Comparison of ENCODE assay signal across 8 cellular contexts in the genomic region with DNA sequence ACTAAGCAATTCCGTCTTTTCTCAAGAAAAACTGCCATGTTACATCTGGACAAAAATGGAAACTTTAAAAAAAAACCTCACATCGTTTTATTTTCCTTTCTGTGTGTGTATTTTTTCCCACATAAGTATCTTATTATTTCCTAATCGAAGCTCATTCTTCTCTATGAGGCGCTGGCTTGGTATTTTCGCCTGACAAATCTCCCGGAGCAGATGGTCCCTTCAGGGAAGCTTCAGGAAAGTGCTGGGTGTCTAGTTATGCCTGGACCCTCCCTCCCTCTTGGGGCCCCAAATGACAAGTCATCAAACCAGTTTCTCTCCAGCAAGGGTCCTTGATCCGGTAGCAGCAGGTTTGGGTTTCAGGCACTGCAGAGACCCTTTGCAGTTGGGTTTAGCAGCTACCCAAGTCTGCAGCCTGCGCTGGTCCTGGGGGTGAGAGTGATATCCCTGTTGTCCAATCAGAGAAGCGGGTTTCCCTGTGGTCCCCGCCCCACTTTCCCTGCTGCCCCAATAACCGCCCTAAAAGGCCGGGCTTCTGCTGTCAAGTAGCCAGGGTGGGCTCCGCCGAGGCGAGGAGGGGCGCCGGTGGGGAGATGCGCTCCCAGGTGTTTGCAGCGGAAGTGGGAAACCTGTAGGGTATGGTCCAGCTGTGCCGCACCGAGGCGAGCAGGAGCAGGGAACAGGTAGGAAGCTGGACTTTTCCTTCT. TPM values are rescaled to one million over a fixed set of nuclear protein-coding genes. Genes with fewer than 3 reads are reported as not detected.
DNase-seq lines count a peak whose midpoint lies in the region; ATAC-seq and TF ChIP-seq lines count a peak whose summit lies in the region.

A gene (plus strand): TSS at position 527 of the 704 bp plus-strand sequence.

- no peak for TF ChIP-seq CTCF in thyroid gland (IDR thresholded peaks at IDR 0.05)

- no peak for TF ChIP-seq POLR2A in thyroid gland (IDR thresholded peaks at IDR 0.05)

- H3K4me1 ChIP-seq in HUES48 (ENCODE audit: control insufficient read depth, insufficient read depth, low read length) (0 out of 2 replicates have a peak, but pooled peaks cover 6% of the 10 kb centered on the region), thyroid gland (peaks cover 13 to 14% of the 10 kb centered on the region in 2 donors)

- H3K36me3 Mint-ChIP-seq in activated T-helper 1 cell treated with anti-CD3 and anti-CD28 coated beads, Interleukin-12 subunit alpha, Interleukin-12 subunit beta, Interleukin-2, Interleukin-4 antibody, amounts not matched to agents 30 ng/mL and 10 ng/mL and 1 ng/mL, durations not matched to agents 14 hours and 24 hours and 36 hours (ENCODE audit: low read depth), result no peaks in the 10 kb centered on the region

- intact Hi-C loops in left ventricle myocardium superior (cut with micrococcal nuclease) (no loop called here), posterior vena cava (cut with DNase I) (no loop called here), thyroid gland (cut with DNase I) (no loop called here)
- intact Hi-C loops in activated T-helper 1 cell treated with anti-CD3 and anti-CD28 coated beads, Interleukin-12 subunit alpha, Interleukin-12 subunit beta, Interleukin-2, Interleukin-4 antibody, amounts not matched to agents 30 ng/mL and 10 ng/mL and 1 ng/mL, durations not matched to agents 14 hours and 24 hours and 36 hours (cut with micrococcal nuclease), result no loop called here

- H3K27ac Mint-ChIP-seq in activated T-helper 1 cell treated with anti-CD3 and anti-CD28 coated beads, Interleukin-12 subunit alpha, Interleukin-12 subunit beta, Interleukin-2, Interleukin-4 antibody, amounts not matched to agents 30 ng/mL and 10 ng/mL and 1 ng/mL, durations not matched to agents 14 hours and 24 hours and 36 hours, result no peak within 1 kb of the TSS

- H3K27me3 ChIP-seq in HUES48 (ENCODE audit: control insufficient read depth, insufficient read depth, low read length) (peaks cover 14% of the 10 kb centered on the region; the same call in 1 of the 2 replicates), thyroid gland (peaks cover 13% of the 10 kb centered on the region)

- H3K4me3 ChIP-seq in HUES48 (ENCODE audit: low read depth, low read length) (peak within 1 kb of the TSS; percentile 75), thyroid gland (replicated peaks in 1 of 3) (peak within 1 kb of the TSS in 1 of 3 donors; percentile 25)

- peak in 55 of 56 donors; percentile 14 to 90 (median 73) for DNase-seq in amygdala (lab: John Stamatoyannopoulos, UW)
- DNase-seq in left ventricle myocardium superior, result peak; percentile 24
- peak; percentile 85 for DNase-seq in posterior vena cava (ENCODE audit: low spot score)
- no peak for DNase-seq in activated CD4-positive, alpha-beta T cell treated with anti-CD3 and anti-CD28 coated beads for 1 hour
- no peak for DNase-seq in thyroid gland
- no peak for DNase-seq in activated T-helper 1 cell treated with anti-CD3 and anti-CD28 coated beads, Interleukin-12 subunit alpha, Interleukin-12 subunit beta, Interleukin-2, Interleukin-4 antibody, amounts not matched to agents 30 ng/mL and 10 ng/mL and 1 ng/mL, durations not matched to agents 14 hours and 24 hours and 36 hours (ENCODE audit: low spot score)

- no peaks in the 10 kb centered on the region for H3K4me1 Mint-ChIP-seq in activated T-helper 1 cell treated with anti-CD3 and anti-CD28 coated beads, Interleukin-12 subunit alpha, Interleukin-12 subunit beta, Interleukin-2, Interleukin-4 antibody, amounts not matched to agents 30 ng/mL and 10 ng/mL and 1 ng/mL, durations not matched to agents 14 hours and 24 hours and 36 hours (ENCODE audit: low read depth)

- no peaks in the 10 kb centered on the region for H3K9me3 Mint-ChIP-seq in activated T-helper 1 cell treated with anti-CD3 and anti-CD28 coated beads, Interleukin-12 subunit alpha, Interleukin-12 subunit beta, Interleukin-2, Interleukin-4 antibody, amounts not matched to agents 30 ng/mL and 10 ng/mL and 1 ng/mL, durations not matched to agents 14 hours and 24 hours and 36 hours

- H3K9me3 ChIP-seq in HUES48 (ENCODE audit: control insufficient read depth, insufficient read depth, low read length) (no peaks in the 10 kb centered on the region), thyroid gland (no peaks in the 10 kb centered on the region)

- H3K9ac ChIP-seq in HUES48 (ENCODE audit: low read depth, low read length), result no peak within 1 kb of the TSS; the same call in 1 of the 2 replicates

- WGBS in thyroid gland, 2 donors, result 9 to 10% methylated on average over 19 to 22 of the region's 22 CpGs

- H3K27ac ChIP-seq in HUES48 (ENCODE audit: low read depth, low read length) (no peak within 1 kb of the TSS), thyroid gland (no peak within 1 kb of the TSS)

- peaks cover 35% of the 10 kb centered on the region for H3K27me3 Mint-ChIP-seq in activated T-helper 1 cell treated with anti-CD3 and anti-CD28 coated beads, Interleukin-12 subunit alpha, Interleukin-12 subunit beta, Interleukin-2, Interleukin-4 antibody, amounts not matched to agents 30 ng/mL and 10 ng/mL and 1 ng/mL, durations not matched to agents 14 hours and 24 hours and 36 hours (ENCODE audit: insufficient read depth)

- H3K36me3 ChIP-seq in HUES48 (ENCODE audit: control insufficient read depth, insufficient read depth, low read length), result no peaks in the 10 kb centered on the region
- H3K36me3 ChIP-seq in thyroid gland, result no peaks in the 10 kb centered on the region

- ATAC-seq in GM18909 (IDR thresholded peaks at IDR 0.05; ENCODE audit: poor library complexity, unreplicated experiment), result peak; percentile 65
- peak; percentile 13 for ATAC-seq in left ventricle myocardium superior

- no peak within 1 kb of the TSS for H3K4me3 Mint-ChIP-seq in activated T-helper 1 cell treated with anti-CD3 and anti-CD28 coated beads, Interleukin-12 subunit alpha, Interleukin-12 subunit beta, Interleukin-2, Interleukin-4 antibody, amounts not matched to agents 30 ng/mL and 10 ng/mL and 1 ng/mL, durations not matched to agents 14 hours and 24 hours and 36 hours

RNA-seq across cellular contexts. Expression of the gene that starts here (rescaled TPM):
- total RNA-seq in left ventricle myocardium superior (0.57 TPM), posterior vena cava (10 to 100 TPM; 20.4 to 37.3 TPM), thyroid gland (1 to 10 TPM; 1.9 to 2.7 (median 2.0) TPM)
- not detected in 2 replicates for total RNA-seq in activated T-helper 1 cell treated with anti-CD3 and anti-CD28 coated beads, Interleukin-12 subunit alpha, Interleukin-12 subunit beta, Interleukin-2, Interleukin-4 antibody, amounts not matched to agents 30 ng/mL and 10 ng/mL and 1 ng/mL, durations not matched to agents 14 hours and 24 hours and 36 hours

Comparison
In these comparisons a context has a peak if more than half of its experiments do, and no peak if none do; other contexts are left out.
1. RNA of the gene that starts here (total RNA-seq): 20.4 to 37.3 TPM in posterior vena cava; 1.9 to 2.7 TPM in thyroid gland, 0.57 TPM in left ventricle myocardium superior (single experiment) and not detected in activated T-helper 1 cell treated with anti-CD3 and anti-CD28 coated beads, Interleukin-12 subunit alpha, Interleukin-12 subunit beta, Interleukin-2, Interleukin-4 antibody, amounts not matched to agents 30 ng/mL and 10 ng/mL and 1 ng/mL, durations not matched to agents 14 hours and 24 hours and 36 hours; every median in the first group is over 4 times any median in the second.
2. Peak in DNase-seq and ATAC-seq in left ventricle myocardium superior; RNA of the gene not detected or under 1 TPM.
3. DNase-seq: peak in amygdala (55 of 56) and posterior vena cava (single experiment); none in activated CD4-positive, alpha-beta T cell treated with anti-CD3 and anti-CD28 coated beads for 1 hour (single experiment), thyroid gland (0 of 2) and activated T-helper 1 cell treated with anti-CD3 and anti-CD28 coated beads, Interleukin-12 subunit alpha, Interleukin-12 subunit beta, Interleukin-2, Interleukin-4 antibody, amounts not matched to agents 30 ng/mL and 10 ng/mL and 1 ng/mL, durations not matched to agents 14 hours and 24 hours and 36 hours (single experiment).